11 cellular contexts compared by ENCODE assay signal in genomic region chr7:137760111-137760510, GRCh38.
DNase-seq lines count a peak whose midpoint lies in the region; ATAC-seq and TF ChIP-seq lines count a peak whose summit lies in the region.
"Had no signal": no experiment of that assay in that cellular context is flagged by ENCODE, and none has a peak within 500 bp of the region (broad histone marks: within the 10 kb centered on the region; RNA-seq: fewer than 3 reads in every experiment).

No MANE protein-coding gene starts in this region.

- peak overlapping the region; percentile 90 for H3K27ac ChIP-seq in neuronal stem cell (replicated peaks; ENCODE audit: low read length)
- H3K27ac ChIP-seq in OCI-LY7 (ENCODE audit: low read depth, low read length, poor library complexity, severe bottlenecking): no peak overlapping the region
- no peak overlapping the region for H3K27ac ChIP-seq in esophagus muscularis mucosa (replicated peaks in 1 of 4)
- no peak overlapping the region for H3K27ac ChIP-seq in PC-3 (ENCODE audit: low read length)
- H3K27ac ChIP-seq: KMS-11 had no signal

- no peak overlapping the region for H4K91ac ChIP-seq in neuronal stem cell (ENCODE audit: low read depth, low read length, poor library complexity)

- POLR2A ChIA-PET in OCI-LY7 (lab: Charles Lee): no interaction called here
- POLR2A ChIA-PET in PC-3 (lab: Charles Lee; ENCODE audit: unreplicated experiment): no interaction called here

- TF ChIP-seq POLR2A in esophagus muscularis mucosa (IDR thresholded peaks at IDR 0.05; ENCODE audit: low read depth): no peak

- intact Hi-C loops in OCI-LY7 (cut with micrococcal nuclease; ENCODE audit: unreplicated experiment) (no loop called here), esophagus muscularis mucosa (cut with DNase I) (no loop called here), PC-3 (cut with micrococcal nuclease) (no loop called here)

- no peak overlapping the region for H3K23ac ChIP-seq in neuronal stem cell (ENCODE audit: low read depth, low read length, poor library complexity)

- no CpG with 5 or more reads among the region's 6 CpGs for WGBS in neuronal stem cell (ENCODE audit: extremely low coverage in 2 of 2, insufficient read length in 2 of 2, insufficient replicate concordance in 1 of 2), 2 donors
- 74% methylated on average over 6 of the region's 6 CpGs for WGBS in esophagus muscularis mucosa

- no peak for TF ChIP-seq EP300 in esophagus muscularis mucosa (IDR thresholded peaks at IDR 0.05)

- CTCF ChIA-PET in OCI-LY7 (lab: Charles Lee; ENCODE audit: unreplicated experiment): no interaction called here
- CTCF ChIA-PET in PC-3 (lab: Charles Lee): no interaction called here

- H3K9ac ChIP-seq in neuronal stem cell (ENCODE audit: low read depth, low read length, poor library complexity) (no peak overlapping the region), PC-3 (ENCODE audit: low read length) (no peak overlapping the region)
- H3K9ac ChIP-seq: KMS-11 had no signal

- H3K9me2 ChIP-seq in OCI-LY7 (ENCODE audit: insufficient read depth, low read length): no peaks in the 10 kb centered on the region
- H3K9me2 ChIP-seq in PC-3 (replicated peaks; ENCODE audit: low read length): no peaks in the 10 kb centered on the region

- no peaks in the 10 kb centered on the region for H4K20me1 ChIP-seq in OCI-LY7 (ENCODE audit: insufficient read depth, low read length)
- no peaks in the 10 kb centered on the region for H4K20me1 ChIP-seq in PC-3 (ENCODE audit: low read length)

- no peak overlapping the region for H2BK15ac ChIP-seq in neuronal stem cell (ENCODE audit: low read length)

- no peak for TF ChIP-seq CTCF in choroid plexus epithelial cell (conservative IDR thresholded peaks at IDR 0.05; ENCODE audit: low read depth, low read length)
- no peak for TF ChIP-seq CTCF in OCI-LY7 (conservative IDR thresholded peaks at IDR 0.05; ENCODE audit: low read length)
- TF ChIP-seq CTCF in esophagus muscularis mucosa (IDR thresholded peaks at IDR 0.05): no peak
- no peak for TF ChIP-seq CTCF in PC-3 (conservative IDR thresholded peaks at IDR 0.05; ENCODE audit: low read depth, low read length)

- no peaks in the 10 kb centered on the region for H3K36me3 ChIP-seq in neuronal stem cell (replicated peaks in 1 of 2; ENCODE audit: control insufficient read depth in 2 of 2, insufficient read depth in 2 of 2, low read length in 2 of 2)
- no peaks in the 10 kb centered on the region for H3K36me3 ChIP-seq in OCI-LY7 (ENCODE audit: insufficient read depth, low read length)
- H3K36me3 ChIP-seq in esophagus muscularis mucosa: no peaks in the 10 kb centered on the region
- no peaks in the 10 kb centered on the region for H3K36me3 ChIP-seq in PC-3 (ENCODE audit: low read depth, low read length)

- H3K4me3 ChIP-seq in choroid plexus epithelial cell (ENCODE audit: low read depth, low read length): no peak overlapping the region
- no peak overlapping the region for H3K4me3 ChIP-seq in neuronal stem cell (ENCODE audit: low read length in 2 of 2)
- no peak overlapping the region for H3K4me3 ChIP-seq in OCI-LY7 (ENCODE audit: low read depth, low read length, poor library complexity, severe bottlenecking)
- H3K4me3 ChIP-seq in esophagus muscularis mucosa: no peak overlapping the region
- H3K4me3 ChIP-seq in PC-3 (ENCODE audit: low read length): no peak overlapping the region

- no peak for ATAC-seq in PC-3

- H3K79me2 ChIP-seq in OCI-LY7 (ENCODE audit: insufficient read depth, low read depth, low read length) (no peaks in the 10 kb centered on the region), PC-3 (ENCODE audit: low read length) (no peaks in the 10 kb centered on the region)

- H2BK5ac ChIP-seq in neuronal stem cell (ENCODE audit: low read length): no peak overlapping the region

- peak; percentile 7 for DNase-seq in NCI-H1436 (lab: John Stamatoyannopoulos, UW)
- DNase-seq in NCI-H1436 treated with DMSO at 0.1 percent for 48 hours (lab: John Stamatoyannopoulos, UW): no peak
- peak; percentile 84 for DNase-seq in NCI-H82 (lab: John Stamatoyannopoulos, UW)
- DNase-seq in choroid plexus epithelial cell (ENCODE audit: low read depth): peak; percentile 45
- peak; percentile 69 for DNase-seq in neuronal stem cell (ENCODE audit: low spot score)
- DNase-seq in OCI-LY7 (ENCODE audit: low spot score): no peak
- DNase-seq in esophagus muscularis mucosa (ENCODE audit: extremely low spot score): no peak
- DNase-seq in PC-3: no peak
- DNase-seq: activated T-cell treated with anti-CD3 and anti-CD28 coated beads, Interleukin-2, amount 50 U/mL, for 1 hour; HCEC 1CT had no signal

- H3K18ac ChIP-seq in neuronal stem cell (ENCODE audit: low read length): no peak overlapping the region

- no peak overlapping the region for H3K4ac ChIP-seq in neuronal stem cell (ENCODE audit: low read length)

- peak overlapping the region; percentile 69 for H2AFZ ChIP-seq in neuronal stem cell (ENCODE audit: low read length)
- no peak overlapping the region for H2AFZ ChIP-seq in OCI-LY7 (ENCODE audit: low read length)
- H2AFZ ChIP-seq in PC-3 (ENCODE audit: low read length): no peak overlapping the region

- no peaks in the 10 kb centered on the region for H3F3A ChIP-seq in PC-3 (ENCODE audit: low read length, unreplicated experiment)

- H3K9me3 ChIP-seq in neuronal stem cell (replicated peaks in 1 of 2; ENCODE audit: control insufficient read depth in 2 of 2, insufficient read depth in 1 of 2, low read depth in 1 of 2, low read length in 2 of 2): no peaks in the 10 kb centered on the region
- no peaks in the 10 kb centered on the region for H3K9me3 ChIP-seq in OCI-LY7 (ENCODE audit: low read length)
- no peaks in the 10 kb centered on the region for H3K9me3 ChIP-seq in esophagus muscularis mucosa
- no peaks in the 10 kb centered on the region for H3K9me3 ChIP-seq in PC-3 (ENCODE audit: low read length)

- no peak overlapping the region for H3K14ac ChIP-seq in neuronal stem cell (ENCODE audit: low read length)

- no peak overlapping the region for H2BK12ac ChIP-seq in neuronal stem cell (ENCODE audit: low read length)

- BruUV-seq in OCI-LY7 (replicated peaks; lab: Mats Ljungman, UMichigan) (no TSS peak), PC-3 (replicated peaks; lab: Mats Ljungman, UMichigan) (no TSS peak)

- no peaks in the 10 kb centered on the region for H3K27me3 ChIP-seq in neuronal stem cell (ENCODE audit: control insufficient read depth in 3 of 3, insufficient read depth in 3 of 3, low read depth in 1 of 3, low read length in 3 of 3)
- H3K27me3 ChIP-seq in esophagus muscularis mucosa: no peaks in the 10 kb centered on the region
- H3K27me3 ChIP-seq in PC-3 (ENCODE audit: low read length): peaks cover 87% of the 10 kb centered on the region

- H4K8ac ChIP-seq in neuronal stem cell (ENCODE audit: low read depth, low read length): no peak overlapping the region

- no peak overlapping the region for H2BK120ac ChIP-seq in neuronal stem cell (ENCODE audit: low read depth, low read length)

- H3K4me1 ChIP-seq in neuronal stem cell (ENCODE audit: control insufficient read depth in 2 of 2, insufficient read depth in 1 of 2, low read depth in 1 of 2, low read length in 2 of 2) (peaks cover 11 to 16% of the 10 kb centered on the region in 2 donors), OCI-LY7 (ENCODE audit: insufficient read depth, low read length, poor library complexity, severe bottlenecking) (no peaks in the 10 kb centered on the region), esophagus muscularis mucosa (peaks cover 0 to 14% (median 13%) of the 10 kb centered on the region in 4 donors), PC-3 (ENCODE audit: insufficient read depth, low read length) (no peaks in the 10 kb centered on the region)

- H3K79me1 ChIP-seq in neuronal stem cell (ENCODE audit: low read depth, low read length): no peaks in the 10 kb centered on the region

- H2AK5ac ChIP-seq in neuronal stem cell (ENCODE audit: low read depth, low read length): no peak overlapping the region

- peak overlapping the region; percentile 15 for H3K4me2 ChIP-seq in neuronal stem cell (ENCODE audit: insufficient read depth, low read length, poor library complexity, severe bottlenecking)
- H3K4me2 ChIP-seq in OCI-LY7 (ENCODE audit: low read length): no peak overlapping the region
- no peak overlapping the region for H3K4me2 ChIP-seq in PC-3 (ENCODE audit: low read length)
- H3K4me2 ChIP-seq: KMS-11 had no signal

Comparison
In these comparisons a context has a peak if more than half of its experiments do, and no peak if none do; other contexts are left out.
1. DNase-seq: peak in NCI-H1436 (single experiment), NCI-H82 (single experiment), choroid plexus epithelial cell (single experiment) and neuronal stem cell (single experiment); none in NCI-H1436 treated with DMSO at 0.1 percent for 48 hours (single experiment), OCI-LY7 (single experiment), esophagus muscularis mucosa (single experiment) and PC-3 (single experiment).